8 cellular contexts compared by ENCODE assay signal in the genomic region with DNA sequence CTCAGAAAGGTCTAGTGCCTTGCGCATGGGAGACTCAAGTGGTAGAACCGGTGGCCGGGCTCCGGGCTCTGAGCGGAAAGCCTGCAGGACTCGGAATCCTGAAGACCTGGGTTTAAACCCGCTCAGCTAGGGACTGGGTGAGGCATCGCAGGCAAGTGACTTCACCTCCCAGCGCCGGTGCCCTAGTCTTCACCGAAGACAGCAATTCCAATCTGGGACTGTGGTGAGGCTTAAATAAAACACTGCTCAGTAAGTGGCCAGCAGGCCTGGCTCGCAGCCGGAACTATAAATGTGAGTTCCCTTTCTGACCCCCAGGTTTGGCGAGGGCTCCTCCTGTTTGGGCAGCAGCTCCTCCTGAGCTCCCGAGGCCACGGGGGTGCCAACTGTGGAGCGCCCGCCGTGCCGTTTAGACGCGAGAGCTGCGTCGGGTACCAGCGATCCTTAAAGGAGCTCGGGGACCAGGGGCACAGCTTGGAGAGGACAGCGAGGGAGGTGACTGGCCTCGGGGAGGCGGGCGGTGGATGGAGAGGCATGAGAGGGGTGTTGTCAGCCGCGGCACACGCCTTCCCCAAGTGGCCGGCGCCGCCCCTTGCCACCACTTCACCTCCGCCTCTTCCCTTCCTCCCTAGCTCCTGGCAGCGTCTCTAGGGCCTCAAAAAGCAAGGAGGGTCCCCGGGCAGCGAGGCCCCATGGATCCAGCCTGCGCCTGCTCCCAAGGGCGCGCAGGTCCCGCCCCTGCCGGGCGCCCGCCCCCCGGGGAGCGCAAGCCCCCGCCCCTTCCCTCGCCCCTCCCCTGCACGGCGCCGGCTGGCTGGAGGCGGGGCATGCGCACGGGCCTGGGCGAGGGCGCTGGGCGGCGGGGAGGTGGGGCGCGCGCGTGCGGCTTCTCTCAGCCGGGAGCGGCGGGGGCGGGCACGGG. TPM values are rescaled to one million over a fixed set of nuclear protein-coding genes. Genes with fewer than 3 reads are reported as not detected.
A peak's percentile ranks its signal among the peaks of the same experiment; 100 is the strongest.
DNase-seq lines count a peak whose midpoint lies in the region; ATAC-seq and TF ChIP-seq lines count a peak whose summit lies in the region.

No MANE protein-coding gene starts in this region.

- H3K27ac ChIP-seq in left lung: peak overlapping the region; percentile 57 to 75

- POLR2A ChIA-PET in activated CD4-positive, alpha-beta T cell treated with anti-CD3 and anti-CD28 coated beads, Interleukin-2, amount 10 ng/mL, durations not matched to agents 7 days and 5 days (lab: Charles Lee): interaction anchor here (0.6 kb wide), 1 partner anchor 571 kb away, joined by 3 read pairs; no protein-coding TSS in a partner anchor

- H3K4me3 ChIP-seq in left lung: peak overlapping the region; percentile 56 to 73

- peak; percentile 85 for ATAC-seq in GM19324 (IDR thresholded peaks at IDR 0.05; ENCODE audit: low FRiP score, unreplicated experiment)
- peak; percentile 83 for ATAC-seq in HG03442 (IDR thresholded peaks at IDR 0.05; ENCODE audit: unreplicated experiment)
- peak; percentile 93 for ATAC-seq in left lung

- H3K4me1 ChIP-seq in left lung: peaks cover 16 to 24% of the 10 kb centered on the region in 2 donors

- peak overlapping the region; percentile 86 for H3K4me3 Mint-ChIP-seq in activated CD4-positive, alpha-beta T cell treated with anti-CD3 and anti-CD28 coated beads, Interleukin-2, amount 10 ng/mL, durations not matched to agents 7 days and 5 days

- H3K27ac Mint-ChIP-seq in activated CD4-positive, alpha-beta T cell treated with anti-CD3 and anti-CD28 coated beads, Interleukin-2, amount 10 ng/mL, durations not matched to agents 7 days and 5 days: no peak overlapping the region

- H3K36me3 Mint-ChIP-seq in activated CD4-positive, alpha-beta T cell treated with anti-CD3 and anti-CD28 coated beads, Interleukin-2, amount 10 ng/mL, durations not matched to agents 7 days and 5 days (ENCODE audit: low read depth): peaks cover 2% of the 10 kb centered on the region

- CTCF ChIA-PET in activated CD4-positive, alpha-beta T cell treated with anti-CD3 and anti-CD28 coated beads, Interleukin-2, amount 10 ng/mL, durations not matched to agents 7 days and 5 days (lab: Charles Lee): interaction anchor here (0.6 kb wide), 1 partner anchor 8 kb away, joined by 3 read pairs; no protein-coding TSS in a partner anchor

- TF ChIP-seq CTCF in left lung (IDR thresholded peaks at IDR 0.05): no peak

- no peaks in the 10 kb centered on the region for H3K9me3 Mint-ChIP-seq in activated CD4-positive, alpha-beta T cell treated with anti-CD3 and anti-CD28 coated beads, Interleukin-2, amount 10 ng/mL, durations not matched to agents 7 days and 5 days

- peaks cover 15% of the 10 kb centered on the region for H3K4me1 Mint-ChIP-seq in activated CD4-positive, alpha-beta T cell treated with anti-CD3 and anti-CD28 coated beads, Interleukin-2, amount 10 ng/mL, durations not matched to agents 7 days and 5 days

- DNase-seq in AML-193 (lab: John Stamatoyannopoulos, UW) (peak; percentile 41 to 63), NCI-H510A treated with DMSO at 0.1 percent for 48 hours (lab: John Stamatoyannopoulos, UW) (peak; percentile 90), cortex of kidney (lab: John Stamatoyannopoulos, UW) (peak; percentile 40), left lung (peak; percentile 89 to 96)
- peak; percentile 82 for DNase-seq in activated CD4-positive, alpha-beta T cell treated with anti-CD3 and anti-CD28 coated beads, Interleukin-2, amount 10 ng/mL, durations not matched to agents 7 days and 5 days
- peak; percentile 86 to 90 for DNase-seq in stimulated activated CD4-positive, alpha-beta T cell treated with anti-CD3 and anti-CD28 coated beads, Interleukin-2, amount 100 ng/mL, for 24 hours

- H3K27me3 ChIP-seq in left lung: peaks cover 11 to 73% of the 10 kb centered on the region in 2 donors

- no peaks in the 10 kb centered on the region for H3K36me3 ChIP-seq in left lung

- no peaks in the 10 kb centered on the region for H3K9me3 ChIP-seq in left lung

- intact Hi-C loops in left lung (cut with DNase I): loop anchor here in 1 of 2 donors (5.0 kb wide), 1 partner anchor 278 kb away; no protein-coding TSS in a partner anchor

- H3K27me3 Mint-ChIP-seq in activated CD4-positive, alpha-beta T cell treated with anti-CD3 and anti-CD28 coated beads, Interleukin-2, amount 10 ng/mL, durations not matched to agents 7 days and 5 days: peaks cover 66% of the 10 kb centered on the region

RNA-seq across cellular contexts. Expression of a gene that starts 0.7 kb away (rescaled TPM):
- 1 to 10 TPM; 1.7 to 1.8 TPM for total RNA-seq in activated CD4-positive, alpha-beta T cell treated with anti-CD3 and anti-CD28 coated beads, Interleukin-2, amount 10 ng/mL, durations not matched to agents 7 days and 5 days
- 10 to 100 TPM in 1 of 2 donors, 1 to 10 TPM in 1; 7.3 to 12.8 TPM for total RNA-seq in left lung

Comparison
In these comparisons a context has a peak if more than half of its experiments do, and no peak if none do; other contexts are left out.
1. Peak in every context shown above with its lines: DNase-seq, ATAC-seq, H3K4me3 ChIP-seq and H3K27ac ChIP-seq.
2. DNase-seq: peak in every context shown above with its lines; median percentile 92 in left lung; 90 in NCI-H510A treated with DMSO at 0.1 percent for 48 hours; 88 in stimulated activated CD4-positive, alpha-beta T cell treated with anti-CD3 and anti-CD28 coated beads, Interleukin-2, amount 100 ng/mL, for 24 hours; 82 in activated CD4-positive, alpha-beta T cell treated with anti-CD3 and anti-CD28 coated beads, Interleukin-2, amount 10 ng/mL, durations not matched to agents 7 days and 5 days; 52 in AML-193; 40 in cortex of kidney.